ENCODE assay signal across 11 cellular contexts in genomic region chr1:36008546-36009197, GRCh38.
DNase-seq lines count a peak whose midpoint lies in the region; ATAC-seq, FAIRE-seq and TF ChIP-seq lines count a peak whose summit lies in the region.
"Had no signal": no experiment of that assay in that cellular context is flagged by ENCODE, and none has a peak within 500 bp of the region (broad histone marks: within the 10 kb centered on the region; RNA-seq: fewer than 3 reads in every experiment).

No MANE protein-coding gene starts in this region.

- peak; percentile 12 for DNase-seq in HepG2 (ENCODE audit: low spot score)
- no peak for DNase-seq in right lobe of liver
- no peak for DNase-seq in SK-N-MC (ENCODE audit: low read depth, low spot score)
- peak; percentile 70 for DNase-seq in fibroblast of the aortic adventitia (ENCODE audit: low read depth)
- no peak for DNase-seq in thoracic aorta (ENCODE audit: low spot score)
- DNase-seq in NCI-H82 (lab: John Stamatoyannopoulos, UW), result no peak
- no peak for DNase-seq in NCI-H2081 treated with DMSO at 0.1 percent for 48 hours (lab: John Stamatoyannopoulos, UW)
- DNase-seq: RPMI8226 had no signal

- H3K36me3 ChIP-seq in HepG2 (replicated peaks in 1 of 2; ENCODE audit: control insufficient read depth in 1 of 2, insufficient read depth in 2 of 2, low read length in 2 of 2) (peaks cover 0 to 10% of the 10 kb centered on the region in 2 experiments; a peak in 4 of 5 replicates), right lobe of liver (peaks cover 0 to 3% (median under 1%) of the 10 kb centered on the region in 4 donors), SK-N-MC (ENCODE audit: insufficient read depth, low read length) (peaks cover 27% of the 10 kb centered on the region), thoracic aorta (peaks cover 12% of the 10 kb centered on the region)

- no peak for TF ChIP-seq RAD21 in HepG2 (CRISPR knock-in tag; IDR thresholded peaks at IDR 0.05)

- no peaks in the 10 kb centered on the region for H4K20me1 ChIP-seq in HepG2 (ENCODE audit: insufficient read depth, low read length)

- H3K9ac ChIP-seq in HepG2 (ENCODE audit: insufficient read depth, low read depth, low read length), result no peak overlapping the region
- no peak overlapping the region for H3K9ac ChIP-seq in SK-N-MC (ENCODE audit: insufficient read length)
- H3K9ac ChIP-seq: parathyroid adenoma had no signal

- CTCF ChIA-PET in HepG2 (lab: Yijun Ruan, JAX; ENCODE audit: low intra/inter-chr PET ratio, low total read pairs), result no interaction called here

- in situ Hi-C loops in HepG2 (cut with HindIII; ENCODE audit: extremely low pct_ligation_motif_present, low pct_unique_long_range_greater_than_20kb), result no loop called here

- H3K9me3 ChIP-seq in HepG2 (ENCODE audit: low read length), result no peaks in the 10 kb centered on the region
- no peaks in the 10 kb centered on the region for H3K9me3 ChIP-seq in right lobe of liver
- H3K9me3 ChIP-seq in SK-N-MC (ENCODE audit: low read depth, low read length), result no peaks in the 10 kb centered on the region
- no peaks in the 10 kb centered on the region for H3K9me3 ChIP-seq in thoracic aorta

- no peak overlapping the region for H2AFZ ChIP-seq in HepG2 (ENCODE audit: low read length)
- H2AFZ ChIP-seq: parathyroid adenoma had no signal

- FAIRE-seq in HepG2 (lab: Jason Lieb, UNC), result no peak

- H3K4me3 ChIP-seq in HepG2 (replicated peaks in 1 of 3; ENCODE audit: insufficient read depth in 1 of 3, low read depth in 2 of 3, low read length in 3 of 3), result no peak overlapping the region
- H3K4me3 ChIP-seq in right lobe of liver, result no peak overlapping the region
- H3K4me3 ChIP-seq in SK-N-MC, result no peak overlapping the region
- no peak overlapping the region for H3K4me3 ChIP-seq in fibroblast of the aortic adventitia (ENCODE audit: low read depth, low read length)
- no peak overlapping the region for H3K4me3 ChIP-seq in thoracic aorta

- H3K27me3 ChIP-seq in HepG2 (ENCODE audit: control insufficient read depth in 1 of 2, insufficient read depth in 2 of 2, low read length in 2 of 2) (no peaks in the 10 kb centered on the region), right lobe of liver (no peaks in the 10 kb centered on the region), thoracic aorta (replicated peaks; ENCODE audit: insufficient read depth) (no peaks in the 10 kb centered on the region)

- TF ChIP-seq POLR2A in HepG2 (IDR thresholded peaks at IDR 0.05; ENCODE audit: insufficient read depth in 1 of 2, low read depth in 2 of 2, low read length in 2 of 2), result no peak
- TF ChIP-seq POLR2A in right lobe of liver (IDR thresholded peaks at IDR 0.05), result no peak

- intact Hi-C loops in HepG2 (cut with micrococcal nuclease; ENCODE audit: unreplicated experiment), result no loop called here
- intact Hi-C loops in right lobe of liver (cut with DNase I), result no loop called here

- H3K4me2 ChIP-seq in HepG2 (ENCODE audit: low read depth, low read length), result no peak overlapping the region

- TF ChIP-seq CTCF in HepG2 (CRISPR knock-in tag; IDR thresholded peaks at IDR 0.05), result no peak
- TF ChIP-seq CTCF in right lobe of liver (IDR thresholded peaks at IDR 0.05), result no peak
- no peak for TF ChIP-seq CTCF in fibroblast of the aortic adventitia (IDR thresholded peaks at IDR 0.05; ENCODE audit: insufficient read depth, low read length)
- TF ChIP-seq CTCF in thoracic aorta (IDR thresholded peaks at IDR 0.05), result no peak

- TF ChIP-seq EP300 in HepG2 (IDR thresholded peaks at IDR 0.05; ENCODE audit: low read depth in 2 of 2, low read length in 2 of 2), result no peak
- no peak for TF ChIP-seq EP300 in HepG2 (CRISPR knock-in tag; IDR thresholded peaks at IDR 0.05; ENCODE audit: borderline replicate concordance)

- H3K27ac ChIP-seq in HepG2 (ENCODE audit: extremely low read length, insufficient read depth, low read length) (no peak overlapping the region), right lobe of liver (no peak overlapping the region), SK-N-MC (peak overlapping the region; percentile 23; the same call in 1 of the 2 replicates), thoracic aorta (peak overlapping the region; percentile 51 to 67)
- H3K27ac ChIP-seq: C4-2B, parathyroid adenoma had no signal

- POLR2A ChIA-PET in HepG2 (lab: Yijun Ruan, JAX), result no interaction called here

- WGBS in HepG2 (ENCODE audit: low lambda C conversion rate), result 91% methylated on average over 9 of the region's 9 CpGs
- 92% methylated on average over 9 of the region's 9 CpGs for WGBS in right lobe of liver (ENCODE audit: insufficient coverage, low coverage, low lambda C conversion rate, missing lambda C conversion rate)

- H3K79me2 ChIP-seq in HepG2 (ENCODE audit: insufficient read depth, low read length), result no peaks in the 10 kb centered on the region
- H3K79me2 ChIP-seq: parathyroid adenoma had no signal

- no TSS peak for BruUV-seq in HepG2 (replicated peaks; lab: Mats Ljungman, UMichigan)

- ATAC-seq in HepG2, result no peak
- ATAC-seq in right lobe of liver, result no peak
- peak; percentile 36 for ATAC-seq in thoracic aorta (ENCODE audit: insufficient number of reproducible peaks, low FRiP score, low read depth)
- ATAC-seq in HG03039 (IDR thresholded peaks at IDR 0.05; ENCODE audit: unreplicated experiment), result no peak

- H3K4me1 ChIP-seq in HepG2 (ENCODE audit: insufficient read depth, low read length), result no peaks in the 10 kb centered on the region
- H3K4me1 ChIP-seq in right lobe of liver, result no peaks in the 10 kb centered on the region
- peaks cover 8 to 10% of the 10 kb centered on the region in 2 donors for H3K4me1 ChIP-seq in thoracic aorta (ENCODE audit: control insufficient read depth in 1 of 2, low read depth in 2 of 2)
- H3K4me1 ChIP-seq: parathyroid adenoma had no signal

TF ChIP-seq in HepG2, 621 proteins besides CTCF, POLR2A, EP300 and RAD21:
- TF ChIP-seq FOSL2 (CRISPR knock-in tag; IDR thresholded peaks at IDR 0.05) (0 out of 2 replicates have a peak, but pooled peaks have one; percentile 39), FOXP4 (CRISPR knock-in tag; IDR thresholded peaks at IDR 0.05) (no peak), ZNF747 (CRISPR knock-in tag; IDR thresholded peaks at IDR 0.05; ENCODE audit: borderline replicate concordance) (no peak), ZMYM4 (CRISPR knock-in tag; IDR thresholded peaks at IDR 0.05) (no peak), HOMEZ (CRISPR knock-in tag; IDR thresholded peaks at IDR 0.05; ENCODE audit: low read depth) (0 out of 2 replicates have a peak, but pooled peaks have one; percentile 17)

Comparison
In these comparisons a context has a peak if more than half of its experiments do, and no peak if none do; other contexts are left out.
1. DNase-seq: peak in HepG2 (single experiment) and fibroblast of the aortic adventitia (single experiment); none in right lobe of liver (0 of 3), SK-N-MC (single experiment), thoracic aorta (single experiment), NCI-H82 (single experiment) and NCI-H2081 treated with DMSO at 0.1 percent for 48 hours (single experiment).
2. H3K27ac ChIP-seq: peak in SK-N-MC (single experiment) and thoracic aorta (2 of 2); none in HepG2 (single experiment) and right lobe of liver (0 of 3).